In genomic region chr7:42886866-42887509, GRCh38 we compare ENCODE assay signal across 9 cellular contexts. TPM values are rescaled to one million over a fixed set of nuclear protein-coding genes. Genes with fewer than 3 reads are reported as not detected.
DNase-seq lines count a peak whose midpoint lies in the region; ATAC-seq and TF ChIP-seq lines count a peak whose summit lies in the region.
"Had no signal": no experiment of that assay in that cellular context is flagged by ENCODE, and none has a peak within 500 bp of the region (broad histone marks: within the 10 kb centered on the region; RNA-seq: fewer than 3 reads in every experiment).

No MANE protein-coding gene starts in this region.

- intact Hi-C loops in left ventricle myocardium inferior (cut with micrococcal nuclease): no loop called here
- intact Hi-C loops in Right ventricle myocardium superior (cut with DNase I): no loop called here
- intact Hi-C loops in colonic mucosa (cut with DNase I): no loop called here
- intact Hi-C loops in A673 (cut with micrococcal nuclease; ENCODE audit: unreplicated experiment): no loop called here
- intact Hi-C loops in aorta (cut with DNase I): no loop called here

- peak overlapping the region; percentile 76 for H3K4me3 ChIP-seq in left ventricle myocardium inferior
- peak overlapping the region; percentile 83 for H3K4me3 ChIP-seq in iPS-20b (ENCODE audit: low read length)
- H3K4me3 ChIP-seq in colonic mucosa: no peak overlapping the region
- no peak overlapping the region for H3K4me3 ChIP-seq in A673 (ENCODE audit: low read depth, low read length, poor library complexity, severe bottlenecking)
- H3K4me3 ChIP-seq in aorta (ENCODE audit: low read length in 2 of 2): no peak overlapping the region

- H3K36me3 ChIP-seq in left ventricle myocardium inferior: no peaks in the 10 kb centered on the region
- no peaks in the 10 kb centered on the region for H3K36me3 ChIP-seq in iPS-20b (ENCODE audit: insufficient read depth, low read depth, low read length)
- H3K36me3 ChIP-seq in colonic mucosa: no peaks in the 10 kb centered on the region
- H3K36me3 ChIP-seq in A673 (ENCODE audit: insufficient read depth, low read length, poor library complexity, severe bottlenecking): no peaks in the 10 kb centered on the region
- H3K36me3 ChIP-seq in aorta (ENCODE audit: control insufficient read depth in 1 of 2, insufficient read depth in 2 of 2, low read length in 1 of 2): no peaks in the 10 kb centered on the region

- TF ChIP-seq CTCF in left ventricle myocardium inferior (IDR thresholded peaks at IDR 0.05; ENCODE audit: borderline replicate concordance) (no peak), colonic mucosa (IDR thresholded peaks at IDR 0.05) (no peak), A673 (conservative IDR thresholded peaks at IDR 0.05; ENCODE audit: low read depth, low read length) (no peak)

- H3K4me1 ChIP-seq in left ventricle myocardium inferior (peaks cover 27% of the 10 kb centered on the region), iPS-20b (ENCODE audit: insufficient read depth, low read length) (peaks cover 16% of the 10 kb centered on the region; the same call in 1 of the 2 replicates), colonic mucosa (peaks cover 5% of the 10 kb centered on the region), A673 (ENCODE audit: insufficient read depth, low read length, poor library complexity, severe bottlenecking) (no peaks in the 10 kb centered on the region), aorta (ENCODE audit: control insufficient read depth in 1 of 2, insufficient read depth in 2 of 2, low read length in 2 of 2) (no peaks in the 10 kb centered on the region)

- no peaks in the 10 kb centered on the region for H3K9me3 ChIP-seq in left ventricle myocardium inferior (replicated peaks)
- no peaks in the 10 kb centered on the region; the same call in 1 of the 2 replicates for H3K9me3 ChIP-seq in iPS-20b (ENCODE audit: insufficient read depth, low read depth, low read length)
- no peaks in the 10 kb centered on the region for H3K9me3 ChIP-seq in colonic mucosa
- no peaks in the 10 kb centered on the region for H3K9me3 ChIP-seq in A673 (ENCODE audit: low read depth, low read length, poor library complexity, severe bottlenecking)
- H3K9me3 ChIP-seq in aorta (ENCODE audit: control insufficient read depth, low read length): no peaks in the 10 kb centered on the region

- H3K27me3 ChIP-seq in left ventricle myocardium inferior (ENCODE audit: low read depth): no peaks in the 10 kb centered on the region
- no peaks in the 10 kb centered on the region for H3K27me3 ChIP-seq in iPS-20b (ENCODE audit: insufficient read depth, low read length)
- no peaks in the 10 kb centered on the region for H3K27me3 ChIP-seq in colonic mucosa
- H3K27me3 ChIP-seq in A673 (replicated peaks; ENCODE audit: insufficient read depth, low read depth, low read length, poor library complexity): no peaks in the 10 kb centered on the region
- no peaks in the 10 kb centered on the region for H3K27me3 ChIP-seq in aorta (ENCODE audit: control insufficient read depth in 1 of 2, insufficient read depth in 2 of 2, low read length in 1 of 2)

- DNase-seq in left ventricle myocardium inferior (no peak), Right ventricle myocardium superior (no peak), SKM-1 treated with dmso at 0.1 percent for 144 hours (lab: John Stamatoyannopoulos, UW; ENCODE audit: unreplicated experiment) (peak; percentile 30), colonic mucosa (no peak), A673 (ENCODE audit: low spot score) (no peak), aorta (no peak)
- DNase-seq: islet precursor cell had no signal

- CTCF ChIA-PET in A673 (lab: Charles Lee): interaction anchor here (1.2 kb wide), 1 partner anchor 946 kb away, joined by 3 read pairs; no protein-coding TSS in a partner anchor

- POLR2A ChIA-PET in A673 (lab: Charles Lee; ENCODE audit: low non-redundant PET): no interaction called here

- H3K9ac ChIP-seq in iPS-20b (ENCODE audit: low read depth, low read length) (peak overlapping the region; percentile 79; the same call in 1 of the 2 replicates), colonic mucosa (ENCODE audit: low read depth in 2 of 2, low read length in 2 of 2) (no peak overlapping the region)

- H3K27ac ChIP-seq in left ventricle myocardium inferior (replicated peaks) (no peak overlapping the region), iPS-20b (ENCODE audit: low read length) (no peak overlapping the region), colonic mucosa (no peak overlapping the region), A673 (ENCODE audit: low read depth, low read length, poor library complexity, severe bottlenecking) (no peak overlapping the region), aorta (ENCODE audit: low read depth in 1 of 2, low read length in 2 of 2) (no peak overlapping the region)

- no TSS peak for BruUV-seq in A673 (replicated peaks; lab: Mats Ljungman, UMichigan)

- ATAC-seq in Right ventricle myocardium superior (ENCODE audit: poor library complexity): no peak
- ATAC-seq in HG02642 (IDR thresholded peaks at IDR 0.05; ENCODE audit: poor library complexity, unreplicated experiment): no peak
- no peak for ATAC-seq in aorta (ENCODE audit: low FRiP score)

RNA-seq across cellular contexts. Expression of gene C7orf25, which starts 24.9 kb away (rescaled TPM):
- 4.9 TPM for total RNA-seq in left ventricle myocardium inferior
- 5.5 TPM for total RNA-seq in Right ventricle myocardium superior
- 1 to 10 TPM; 6.8 to 7.8 TPM for total RNA-seq in colonic mucosa
- total RNA-seq in A673 (2021): 5.6 and 7.3 TPM in 2 replicates
- 1 to 10 TPM; 3.2 to 5.0 TPM for total RNA-seq in aorta
- polyA plus RNA-seq in aorta: 1 to 10 TPM; 3.6 to 5.0 TPM

RNA-seq across cellular contexts. Expression of gene PSMA2, which starts 45.0 kb away (rescaled TPM):
- total RNA-seq in left ventricle myocardium inferior: 77.7 TPM
- total RNA-seq in Right ventricle myocardium superior: 92.8 TPM
- 100 to 1,000 TPM in 1 of 2 donors, 10 to 100 TPM in 1; 91.1 to 113 TPM for total RNA-seq in colonic mucosa
- total RNA-seq in A673 (2021): 182 and 193 TPM in 2 replicates
- total RNA-seq in aorta: 10 to 100 TPM; 50.4 to 66.3 TPM
- polyA plus RNA-seq in aorta: 100 to 1,000 TPM; 105 to 108 TPM

RNA-seq across cellular contexts. Expression of gene MRPL32, which starts 45.2 kb away (rescaled TPM):
- total RNA-seq in left ventricle myocardium inferior (65.5 TPM), Right ventricle myocardium superior (60.6 TPM), colonic mucosa (10 to 100 TPM; 47.2 to 62.3 TPM), A673 (2021) (88.3 and 102 TPM in 2 replicates), aorta (10 to 100 TPM; 42.5 to 42.9 TPM)
- 100 to 1,000 TPM in 1 of 2 donors, 10 to 100 TPM in 1; 68.5 to 107 TPM for polyA plus RNA-seq in aorta

Comparison
In these comparisons a context has a peak if more than half of its experiments do, and no peak if none do; other contexts are left out.
1. H3K4me3 ChIP-seq: peak in left ventricle myocardium inferior (single experiment) and iPS-20b (single experiment); none in colonic mucosa (single experiment), A673 (single experiment) and aorta (0 of 2).